In genomic region chr13:23570931-23571330, GRCh38 we compare ENCODE assay signal across 9 cellular contexts. TPM values are rescaled to one million over a fixed set of nuclear protein-coding genes. Genes with fewer than 3 reads are reported as not detected.
DNase-seq lines count a peak whose midpoint lies in the region; ATAC-seq and TF ChIP-seq lines count a peak whose summit lies in the region.
"Had no signal": no experiment of that assay in that cellular context is flagged by ENCODE, and none has a peak within 500 bp of the region (broad histone marks: within the 10 kb centered on the region; RNA-seq: fewer than 3 reads in every experiment).

No MANE protein-coding gene starts in this region.

- H3K9me2 ChIP-seq in hepatocyte (replicated peaks; ENCODE audit: insufficient read depth), result no peaks in the 10 kb centered on the region

- intact Hi-C loops in upper lobe of right lung (cut with DNase I), result loop anchor here (10.0 kb wide), 1 partner anchor 304 kb away; no protein-coding TSS in a partner anchor

- 28% methylated on average over 1 of the region's 1 CpG for WGBS in hepatocyte (ENCODE audit: low lambda C conversion rate, missing lambda C conversion rate)

- ATAC-seq in upper lobe of right lung, result no peak

- H3K9me3 ChIP-seq in hepatocyte (ENCODE audit: low read depth) (no peaks in the 10 kb centered on the region), upper lobe of right lung (no peaks in the 10 kb centered on the region)
- H3K9me3 ChIP-seq: thoracic aorta had no signal

- H3K27ac ChIP-seq in hepatocyte, result peak overlapping the region; percentile 36
- H3K27ac ChIP-seq in upper lobe of right lung, result peak overlapping the region; percentile 15
- H3K27ac ChIP-seq: thoracic aorta had no signal

- peak; percentile 38 for TF ChIP-seq CTCF in hepatocyte (IDR thresholded peaks at IDR 0.05; ENCODE audit: poor library complexity)
- no peak for TF ChIP-seq CTCF in upper lobe of right lung (IDR thresholded peaks at IDR 0.05)

- H3K36me3 ChIP-seq in hepatocyte (replicated peaks; ENCODE audit: insufficient read depth, low read depth), result no peaks in the 10 kb centered on the region
- H3K36me3 ChIP-seq in upper lobe of right lung, result no peaks in the 10 kb centered on the region
- H3K36me3 ChIP-seq: thoracic aorta had no signal

- peaks cover 11% of the 10 kb centered on the region for H3K79me2 ChIP-seq in hepatocyte

- no peak overlapping the region for H2AFZ ChIP-seq in hepatocyte

- no peaks in the 10 kb centered on the region for H4K20me1 ChIP-seq in hepatocyte (ENCODE audit: insufficient read depth, poor library complexity, severe bottlenecking)

- H3K4me2 ChIP-seq in hepatocyte, result peak overlapping the region; percentile 72

- peak; percentile 19 to 49 for DNase-seq in NCI-H524 (lab: John Stamatoyannopoulos, UW)
- no peak for DNase-seq in NCI-H524 treated with DMSO at 0.1 percent for 48 hours (lab: John Stamatoyannopoulos, UW)
- DNase-seq in amniotic epithelial cell (ENCODE audit: low read depth), result peak; percentile 26
- peak; percentile 35 for DNase-seq in hepatocyte (ENCODE audit: low spot score)
- DNase-seq in upper lobe of right lung, result no peak
- no peak for DNase-seq in H4 (ENCODE audit: low spot score)
- DNase-seq in NCI-H345 (lab: John Stamatoyannopoulos, UW), result no peak
- DNase-seq in 8988T, result no peak

- H3K27me3 ChIP-seq in hepatocyte (no peaks in the 10 kb centered on the region), upper lobe of right lung (no peaks in the 10 kb centered on the region)

- H3K4me1 ChIP-seq in hepatocyte (ENCODE audit: insufficient read depth) (peaks cover 3% of the 10 kb centered on the region), upper lobe of right lung (no peaks in the 10 kb centered on the region)

- H3K4me3 ChIP-seq in hepatocyte (peak overlapping the region; percentile 4), upper lobe of right lung (peak overlapping the region; percentile 37)
- H3K4me3 ChIP-seq: thoracic aorta had no signal

RNA-seq across cellular contexts. Expression of gene TNFRSF19, which starts 0.7 kb away (rescaled TPM):
- total RNA-seq in hepatocyte (22.7 and 25.3 TPM in 2 replicates), upper lobe of right lung (17.9 TPM)
- 13.9 and 19.8 TPM in 2 replicates for polyA plus RNA-seq in hepatocyte
- 0.12 and 0.33 TPM in 2 replicates for total RNA-seq in H4 (2014; rRNA removed; shearing (Covaris generic))

Comparison
In these comparisons a context has a peak if more than half of its experiments do, and no peak if none do; other contexts are left out.
1. DNase-seq: peak in NCI-H524 (2 of 2), amniotic epithelial cell (single experiment) and hepatocyte (single experiment); none in NCI-H524 treated with DMSO at 0.1 percent for 48 hours (single experiment), upper lobe of right lung (single experiment), H4 (single experiment), NCI-H345 (single experiment) and 8988T (single experiment).
2. RNA of gene TNFRSF19, which starts 0.7 kb away (total RNA-seq): 22.7 to 25.3 TPM in hepatocyte and 17.9 TPM in upper lobe of right lung (single experiment); 0.12 to 0.33 TPM in H4; every median in the first group is over 10 times any median in the second.